8 cellular contexts compared by ENCODE assay signal in genomic region chr11:128624269-128625170, GRCh38. TPM values are rescaled to one million over a fixed set of nuclear protein-coding genes. Genes with fewer than 3 reads are reported as not detected.
DNase-seq lines count a peak whose midpoint lies in the region; ATAC-seq lines count a peak whose summit lies in the region.

No MANE protein-coding gene starts in this region.

- DNase-seq in activated CD4-positive, alpha-beta T cell treated with anti-CD3 and anti-CD28 coated beads for 1 hour, result peak; percentile 34
- DNase-seq in left colon (peak in 1 of 2 donors; percentile 36), SK-N-DZ (ENCODE audit: low spot score) (no peak), NCI-H446 treated with DMSO at 0.1 percent for 48 hours (lab: John Stamatoyannopoulos, UW) (no peak), H4 (ENCODE audit: low spot score) (no peak)

- ATAC-seq in GM19035 (IDR thresholded peaks at IDR 0.05; ENCODE audit: unreplicated experiment) (peak; percentile 48), HG03159 (IDR thresholded peaks at IDR 0.05; ENCODE audit: unreplicated experiment) (peak; percentile 61), left colon (peak; percentile 13), HG03378 (IDR thresholded peaks at IDR 0.05; ENCODE audit: unreplicated experiment) (no peak)

- intact Hi-C loops in left colon (cut with DNase I, micrococcal nuclease), result loop anchor here in 1 of 2 donors (10.0 kb wide), 1 partner anchor 340 kb away; no protein-coding TSS in a partner anchor

RNA-seq across cellular contexts. Expression of gene ETS1, which starts 37.2 kb away (rescaled TPM):
- total RNA-seq in left colon, result 10 to 100 TPM; 23.0 to 38.0 TPM
- polyA plus RNA-seq in SK-N-DZ (2014; cell fraction: cytosol; rRNA removed), result not detected in 2 replicates
- not detected in 2 replicates for polyA plus RNA-seq in SK-N-DZ (2014; cell fraction: nucleus; rRNA removed)
- 23.2 and 27.7 TPM in 2 replicates for total RNA-seq in H4 (2014; rRNA removed; shearing (Covaris generic))
